Comparison of ENCODE assay signal across 23 cellular contexts in genomic region chr14:89424241-89424640, GRCh38. TPM values are rescaled to one million over a fixed set of nuclear protein-coding genes. Genes with fewer than 3 reads are reported as not detected.
DNase-seq lines count a peak whose midpoint lies in the region; ATAC-seq and TF ChIP-seq lines count a peak whose summit lies in the region.
"Had no signal": no experiment of that assay in that cellular context is flagged by ENCODE, and none has a peak within 500 bp of the region (broad histone marks: within the 10 kb centered on the region; RNA-seq: fewer than 3 reads in every experiment).

No MANE protein-coding gene starts in this region.

- peak overlapping the region; percentile 43; the same call in 1 of the 2 replicates for H2BK120ac ChIP-seq in IMR-90 (ENCODE audit: low read depth, low read length)

- peak overlapping the region; percentile 54 for H3K27ac Mint-ChIP-seq in activated naive CD8-positive, alpha-beta T cell treated with anti-CD3 and anti-CD28 coated beads, Interleukin-2, amount 50 U/mL, for 24 hours
- peak overlapping the region; percentile 77 for H3K27ac Mint-ChIP-seq in osteocyte (ENCODE audit: unreplicated experiment)
- H3K27ac Mint-ChIP-seq: endodermal cell had no signal

- H3K9ac ChIP-seq in IMR-90 (ENCODE audit: low read depth, low read length), result no peak overlapping the region

- H3K4me1 Mint-ChIP-seq in activated naive CD8-positive, alpha-beta T cell treated with anti-CD3 and anti-CD28 coated beads, Interleukin-2, amount 50 U/mL, for 24 hours, result peaks cover 92% of the 10 kb centered on the region
- peaks cover 73% of the 10 kb centered on the region for H3K4me1 Mint-ChIP-seq in osteocyte (ENCODE audit: unreplicated experiment)

- no peak for TF ChIP-seq RAD21 in IMR-90 (IDR thresholded peaks at IDR 0.05; ENCODE audit: low read length)

- in situ Hi-C loops in IMR-90 (cut with MboI; ENCODE audit: low sequenced_read_pairs), result loop anchor here (10.0 kb wide), 1 partner anchor 191 kb away; no protein-coding TSS in a partner anchor
- in situ Hi-C loops in GM13976 (cut with MboI; ENCODE audit: low sequenced_read_pairs, unreplicated experiment), result loop anchor here (10.0 to 25.0 kb wide), 2 partner anchors 387 to 491 kb away; no protein-coding TSS in a partner anchor

- H3K14ac ChIP-seq in IMR-90 (replicated peaks; ENCODE audit: low read depth, low read length), result no peak overlapping the region

- peak overlapping the region; percentile 77; the same call in 1 of the 3 replicates for H2BK15ac ChIP-seq in IMR-90 (ENCODE audit: low read depth, low read length)

- H3K4me2 ChIP-seq in IMR-90 (ENCODE audit: low read depth, low read length), result no peak overlapping the region

- peaks cover 18% of the 10 kb centered on the region for H3K36me3 Mint-ChIP-seq in activated naive CD8-positive, alpha-beta T cell treated with anti-CD3 and anti-CD28 coated beads, Interleukin-2, amount 50 U/mL, for 24 hours (ENCODE audit: low read depth)
- H3K36me3 Mint-ChIP-seq in osteocyte (ENCODE audit: unreplicated experiment), result peaks cover 2% of the 10 kb centered on the region
- H3K36me3 Mint-ChIP-seq: T-cell had no signal

- no peak for TF ChIP-seq POLR2A in IMR-90 (IDR thresholded peaks at IDR 0.05; ENCODE audit: low read depth, low read length)

- peak; percentile 8 for DNase-seq in activated effector memory CD4-positive, alpha-beta T cell treated with anti-CD3 and anti-CD28 coated beads, Interleukin-2, amount 50 U/mL, for 16 hours
- DNase-seq in activated effector memory CD4-positive, alpha-beta T cell treated with Interleukin-2 at 50 U/mL for 16 hours, result no peak
- DNase-seq in IMR-90 (no peak), osteocyte (ENCODE audit: extremely low spot score, unreplicated experiment) (no peak), NCI-H187 (lab: John Stamatoyannopoulos, UW) (no peak), GM13976 (ENCODE audit: low spot score) (no peak), DMS153 (lab: John Stamatoyannopoulos, UW) (no peak)
- DNase-seq in activated naive CD8-positive, alpha-beta T cell treated with anti-CD3 and anti-CD28 coated beads, Interleukin-2, amount 50 U/mL, for 24 hours, result no peak
- DNase-seq: activated CD4-positive, alpha-beta T cell treated with anti-CD3 and anti-CD28 coated beads, Interleukin-2, amount 50 U/mL, for 1 hour; brain microvascular endothelial cell; colonic mucosa; endodermal cell; H7; NCI-H1105 treated with DMSO at 0.1 percent for 48 hours; NCI-H2171; NCI-H774; SIG-M5; stimulated activated CD4-positive, alpha-beta T cell treated with anti-CD3 and anti-CD28 coated beads, Interleukin-2, amount 100 ng/mL, for 24 hours; stimulated activated naive CD4-positive, alpha-beta T cell; T-cell had no signal

- H3K9me3 ChIP-seq in IMR-90 (ENCODE audit: control insufficient read depth, insufficient read depth, low read length), result no peaks in the 10 kb centered on the region
- H3K9me3 ChIP-seq: colonic mucosa, tibial nerve had no signal

- peaks cover 11% of the 10 kb centered on the region for H3K9me1 ChIP-seq in IMR-90 (ENCODE audit: insufficient read depth, low read length)

- H2AFZ ChIP-seq in IMR-90 (replicated peaks; ENCODE audit: low read length, poor library complexity), result no peak overlapping the region

- H3K23ac ChIP-seq in IMR-90 (ENCODE audit: low read depth, low read length), result no peak overlapping the region

- no peak overlapping the region for H2BK20ac ChIP-seq in IMR-90 (ENCODE audit: low read depth, low read length)

- CTCF ChIA-PET in IMR-90 (lab: Yijun Ruan, JAX), result no interaction called here

- no peak overlapping the region for H3K27ac ChIP-seq in IMR-90 (ENCODE audit: insufficient read depth, low read length)
- H3K27ac ChIP-seq: brain microvascular endothelial cell, colonic mucosa, tibial nerve had no signal

- intact Hi-C loops in IMR-90 (cut with micrococcal nuclease), result no loop called here

- no peak overlapping the region for H2AK9ac ChIP-seq in IMR-90 (replicated peaks; ENCODE audit: low read depth, low read length, poor library complexity)

- POLR2A ChIA-PET in IMR-90 (lab: Charles Lee; ENCODE audit: unreplicated experiment), result no interaction called here

- no peaks in the 10 kb centered on the region for H3K36me3 ChIP-seq in IMR-90 (ENCODE audit: control insufficient read depth, insufficient read depth, low read length)
- H3K36me3 ChIP-seq: brain microvascular endothelial cell, colonic mucosa, tibial nerve had no signal

- H2AK5ac ChIP-seq in IMR-90 (ENCODE audit: low read depth, low read length), result 0 out of 2 replicates have a peak overlapping the region, but pooled peaks have one; percentile 3

- no TSS peak for BruUV-seq in IMR-90 (replicated peaks; lab: Mats Ljungman, UMichigan)

- no peaks in the 10 kb centered on the region for H3K9me3 Mint-ChIP-seq in activated naive CD8-positive, alpha-beta T cell treated with anti-CD3 and anti-CD28 coated beads, Interleukin-2, amount 50 U/mL, for 24 hours
- H3K9me3 Mint-ChIP-seq in osteocyte (ENCODE audit: unreplicated experiment), result no peaks in the 10 kb centered on the region
- H3K9me3 Mint-ChIP-seq: CD14-positive monocyte had no signal

- no peak overlapping the region; a peak in 1 of 4 replicates for H4K8ac ChIP-seq in IMR-90 (ENCODE audit: low read depth in 2 of 2, low read length in 2 of 2)

- H3K79me1 ChIP-seq in IMR-90 (ENCODE audit: low read depth in 1 of 2, low read length in 2 of 2), result peaks cover 13 to 34% of the 10 kb centered on the region in 2 experiments

- no peak overlapping the region for H3K4me3 ChIP-seq in IMR-90 (ENCODE audit: insufficient read depth, low read depth, low read length)
- H3K4me3 ChIP-seq: colonic mucosa, skin epidermis, tibial nerve had no signal

- H2BK5ac ChIP-seq in IMR-90 (ENCODE audit: low read depth, low read length, poor library complexity, severe bottlenecking), result no peak overlapping the region

- no peak overlapping the region for H4K5ac ChIP-seq in IMR-90 (ENCODE audit: low read depth, low read length)

- peak overlapping the region; percentile 5; the same call in 1 of the 2 replicates for H3K18ac ChIP-seq in IMR-90 (ENCODE audit: low read depth, low read length)

- no peaks in the 10 kb centered on the region for H4K20me1 ChIP-seq in IMR-90 (ENCODE audit: insufficient read depth, low read length)

- dilution Hi-C loops in IMR-90 (cut with HindIII; ENCODE audit: low sequenced_read_pairs, unreplicated experiment), result no loop called here

- TF ChIP-seq CTCF in IMR-90 (conservative IDR thresholded peaks at IDR 0.05; ENCODE audit: low read depth, low read length) (no peak), osteocyte (IDR thresholded peaks at IDR 0.05) (no peak), GM13976 (IDR thresholded peaks at IDR 0.05; ENCODE audit: borderline replicate concordance, control extremely low read depth, extremely low read depth, insufficient read depth, missing control alignments) (no peak)

- H3K4me3 Mint-ChIP-seq in activated naive CD8-positive, alpha-beta T cell treated with anti-CD3 and anti-CD28 coated beads, Interleukin-2, amount 50 U/mL, for 24 hours, result no peak overlapping the region
- H3K4me3 Mint-ChIP-seq in osteocyte (ENCODE audit: unreplicated experiment), result no peak overlapping the region
- H3K4me3 Mint-ChIP-seq: CD14-positive monocyte, endodermal cell, T-cell had no signal

- H4K91ac ChIP-seq in IMR-90 (ENCODE audit: insufficient read depth, low read depth, low read length), result peak overlapping the region; percentile 2; the same call in 1 of the 2 replicates

- peaks cover 2% of the 10 kb centered on the region for H3K27me3 Mint-ChIP-seq in activated naive CD8-positive, alpha-beta T cell treated with anti-CD3 and anti-CD28 coated beads, Interleukin-2, amount 50 U/mL, for 24 hours
- H3K27me3 Mint-ChIP-seq in osteocyte (ENCODE audit: unreplicated experiment), result no peaks in the 10 kb centered on the region
- H3K27me3 Mint-ChIP-seq: T-cell had no signal

- H3K56ac ChIP-seq in IMR-90 (ENCODE audit: extremely low read depth, insufficient read depth, low read length), result no peak overlapping the region

- peaks cover 14% of the 10 kb centered on the region for H3K4me1 ChIP-seq in IMR-90 (ENCODE audit: control insufficient read depth, insufficient read depth, low read length)
- H3K4me1 ChIP-seq: colonic mucosa had no signal

- H3K27me3 ChIP-seq in IMR-90 (ENCODE audit: control insufficient read depth, insufficient read depth, low read length), result no peaks in the 10 kb centered on the region
- H3K27me3 ChIP-seq: brain microvascular endothelial cell, colonic mucosa, tibial nerve had no signal

- H3K4ac ChIP-seq in IMR-90 (ENCODE audit: low read depth, low read length), result no peak overlapping the region

- no CpG with 5 or more reads among the region's 6 CpGs for WGBS in IMR-90 (ENCODE audit: extremely low coverage in 2 of 2, insufficient read length in 1 of 2), 2 experiments

- no peak for ATAC-seq in IMR-90 (ENCODE audit: low read depth)
- no peak for ATAC-seq in activated naive CD8-positive, alpha-beta T cell treated with anti-CD3 and anti-CD28 coated beads, Interleukin-2, amount 50 U/mL, for 24 hours
- ATAC-seq: T-cell had no signal

TF ChIP-seq in IMR-90, 13 proteins besides CTCF, POLR2A, EP300 and RAD21:
- TF ChIP-seq RCOR1 (IDR thresholded peaks at IDR 0.05; ENCODE audit: insufficient replicate concordance, low read length) (no peak), NFE2L2 (IDR thresholded peaks at IDR 0.05; ENCODE audit: low read depth, low read length) (no peak), ELK1 (IDR thresholded peaks at IDR 0.05; ENCODE audit: borderline replicate concordance, low read depth, low read length) (no peak), BHLHE40 (IDR thresholded peaks at IDR 0.05; ENCODE audit: low read depth, low read length) (no peak), MAFK (IDR thresholded peaks at IDR 0.05; ENCODE audit: low read depth, low read length) (no peak), MXI1 (IDR thresholded peaks at IDR 0.05; ENCODE audit: borderline replicate concordance, low read depth, low read length) (no peak), CHD1 (IDR thresholded peaks at IDR 0.05; ENCODE audit: low read depth, low read length) (no peak)

RNA-seq across cellular contexts. Expression of gene FOXN3, which starts 7.2 kb away (rescaled TPM):
- total RNA-seq in IMR-90 (2012; rRNA removed) (32.5 and 33.7 TPM in 2 replicates), osteocyte (120 and 130 TPM in 2 replicates)
- 22.6 and 23.5 TPM in 2 replicates for polyA plus RNA-seq in IMR-90 (2012; rRNA removed)
- 13.7 and 16.8 TPM in 2 replicates for polyA plus RNA-seq in IMR-90 (2012; cell fraction: cytosol; rRNA removed)
- polyA plus RNA-seq in IMR-90 (2012; cell fraction: nucleus; rRNA removed; ENCODE audit: low replicate concordance), result 13.3 and 17.3 TPM in 2 replicates
